1 cellular context compared by ENCODE assay signal in the genomic region with DNA sequence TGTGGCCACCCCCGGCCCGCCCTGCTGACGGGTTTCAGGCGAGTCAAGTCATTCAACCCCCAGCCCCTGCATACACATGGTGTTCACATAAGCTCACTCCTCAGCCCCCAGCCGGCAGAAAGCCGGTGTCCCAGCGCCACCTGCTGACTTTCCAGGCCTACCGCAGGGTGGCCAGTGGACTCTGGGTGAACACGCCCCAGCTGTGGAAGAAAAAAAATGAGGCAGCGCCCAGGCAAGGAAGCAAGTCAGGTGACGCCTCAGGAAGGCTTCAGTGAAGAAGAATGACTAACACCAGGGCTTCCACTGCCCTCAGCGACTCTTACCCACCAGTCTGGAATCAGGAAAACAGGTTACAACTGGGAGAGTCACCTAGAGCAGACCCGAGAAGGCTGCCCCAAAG.
TF ChIP-seq lines count a peak whose summit lies in the region.

No MANE protein-coding gene starts in this region.

TF ChIP-seq in K562, 482 proteins besides CTCF, POLR2A, EP300 and RAD21 (continues in another document):
- TF ChIP-seq MAX (CRISPR knock-in tag; IDR thresholded peaks at IDR 0.05) (peak; percentile 59; the same call in 1 of the 2 replicates), BRF2 (IDR thresholded peaks at IDR 0.05; ENCODE audit: borderline replicate concordance, insufficient read depth, insufficient read length) (no peak), DEAF1 (CRISPR knock-in tag; IDR thresholded peaks at IDR 0.05) (peak; percentile 36; the same call in 1 of the 2 replicates), RCOR1 (IDR thresholded peaks at IDR 0.05; ENCODE audit: borderline replicate concordance in 1 of 2, low read depth in 2 of 2, low read length in 2 of 2) (peak in 1 of 2 experiments; percentile 46; a peak in 1 of 4 replicates), NRF1 (conservative IDR thresholded peaks at IDR 0.05 in 1 of 2, IDR thresholded peaks at IDR 0.05 in 1 of 2) (peak in 1 of 2 experiments; percentile 15; a peak in 1 of 4 replicates), ESRRB (CRISPR knock-in tag; IDR thresholded peaks at IDR 0.05; ENCODE audit: borderline replicate concordance) (no peak), POLR2G (IDR thresholded peaks at IDR 0.05; ENCODE audit: low read depth, low read length) (peak; percentile 55), ATF1 (CRISPR knock-in tag; IDR thresholded peaks at IDR 0.05) (no peak), ATF1 (tag; IDR thresholded peaks at IDR 0.05) (peak; percentile 28; the same call in 1 of the 2 replicates), IFI16 (CRISPR knock-in tag; IDR thresholded peaks at IDR 0.05) (no peak), FOXK1 (CRISPR knock-in tag; IDR thresholded peaks at IDR 0.05; ENCODE audit: borderline replicate concordance) (0 out of 2 replicates have a peak, but pooled peaks have one; percentile 28), SMC3 (conservative IDR thresholded peaks at IDR 0.05; ENCODE audit: insufficient read depth, low read depth, low read length) (peak; percentile 78), USF1 (CRISPR knock-in tag; IDR thresholded peaks at IDR 0.05) (peak; percentile 85), DACH1 (IDR thresholded peaks at IDR 0.05; ENCODE audit: partially characterized antibody) (peak; percentile 55), CTBP1 (IDR thresholded peaks at IDR 0.05; ENCODE audit: borderline replicate concordance) (peak; percentile 49), TCF7L2 (IDR thresholded peaks at IDR 0.05; ENCODE audit: low read depth, low read length) (no peak), VEZF1 (CRISPR knock-in tag; IDR thresholded peaks at IDR 0.05) (0 out of 2 replicates have a peak, but pooled peaks have one; percentile 41), JUN (IDR thresholded peaks at IDR 0.05; ENCODE audit: borderline replicate concordance, low read depth, low read length) (0 out of 2 replicates have a peak, but pooled peaks have one; percentile 20), JUN (CRISPR knock-in tag; IDR thresholded peaks at IDR 0.05; ENCODE audit: borderline replicate concordance) (no peak), U2AF1 (optimal IDR thresholded peaks at IDR 0.05; ENCODE audit: low read depth, low read length) (no peak), USF2 (CRISPR knock-in tag; IDR thresholded peaks at IDR 0.05) (peak; percentile 50), ARID4B (CRISPR knock-in tag; IDR thresholded peaks at IDR 0.05) (0 out of 2 replicates have a peak, but pooled peaks have one; percentile 36), TCFL5 (CRISPR knock-in tag; conservative IDR thresholded peaks at IDR 0.05) (no peak), ZBTB43 (CRISPR knock-in tag; IDR thresholded peaks at IDR 0.05) (peak; percentile 36; the same call in 1 of the 2 replicates), SP1 (CRISPR knock-in tag; IDR thresholded peaks at IDR 0.05) (peak; percentile 28; the same call in 1 of the 2 replicates), ZNF436 (CRISPR knock-in tag; IDR thresholded peaks at IDR 0.05) (no peak), BHLHE40 (IDR thresholded peaks at IDR 0.05; ENCODE audit: low read length) (peak; percentile 74; the same call in 1 of the 2 replicates), ZNF384 (IDR thresholded peaks at IDR 0.05; ENCODE audit: low read depth, low read length) (peak; percentile 96), RAD51 (IDR thresholded peaks at IDR 0.05; ENCODE audit: borderline replicate concordance, low read depth) (peak; percentile 71), NCOR1 (IDR thresholded peaks at IDR 0.05) (no peak), ZKSCAN8 (CRISPR knock-in tag; IDR thresholded peaks at IDR 0.05) (0 out of 2 replicates have a peak, but pooled peaks have one; percentile 44), TFAP4 (CRISPR knock-in tag; IDR thresholded peaks at IDR 0.05; ENCODE audit: borderline replicate concordance) (peak; percentile 95), RBM22 (IDR thresholded peaks at IDR 0.05; ENCODE audit: low read depth, low read length, poor library complexity, severe bottlenecking) (no peak), MAZ (CRISPR knock-in tag; conservative IDR thresholded peaks at IDR 0.05 in 1 of 2, IDR thresholded peaks at IDR 0.05 in 1 of 2) (peak in 1 of 2 experiments; percentile 91; a peak in 3 of 4 replicates), JUND (IDR thresholded peaks at IDR 0.05; ENCODE audit: borderline replicate concordance, low read depth, low read length) (peak; percentile 53), JUND (tag; IDR thresholded peaks at IDR 0.05; ENCODE audit: borderline replicate concordance, low read depth, low read length) (no peak; the same call in 2 of the 3 replicates), RBFOX2 (IDR thresholded peaks at IDR 0.05; ENCODE audit: low read depth, low read length) (peak; percentile 27; the same call in 1 of the 2 replicates)
- TF ChIP-seq, protein P1, sequence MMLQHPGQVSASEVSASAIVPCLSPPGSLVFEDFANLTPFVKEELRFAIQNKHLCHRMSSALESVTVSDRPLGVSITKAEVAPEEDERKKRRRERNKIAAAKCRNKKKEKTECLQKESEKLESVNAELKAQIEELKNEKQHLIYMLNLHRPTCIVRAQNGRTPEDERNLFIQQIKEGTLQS (IDR thresholded peaks at IDR 0.05) = 0 out of 2 replicates have a peak, but pooled peaks have one; percentile 33
- TF ChIP-seq, protein P1 (CRISPR knock-in tag; conservative IDR thresholded peaks at IDR 0.05) = no peak
- TF ChIP-seq, protein P2, sequence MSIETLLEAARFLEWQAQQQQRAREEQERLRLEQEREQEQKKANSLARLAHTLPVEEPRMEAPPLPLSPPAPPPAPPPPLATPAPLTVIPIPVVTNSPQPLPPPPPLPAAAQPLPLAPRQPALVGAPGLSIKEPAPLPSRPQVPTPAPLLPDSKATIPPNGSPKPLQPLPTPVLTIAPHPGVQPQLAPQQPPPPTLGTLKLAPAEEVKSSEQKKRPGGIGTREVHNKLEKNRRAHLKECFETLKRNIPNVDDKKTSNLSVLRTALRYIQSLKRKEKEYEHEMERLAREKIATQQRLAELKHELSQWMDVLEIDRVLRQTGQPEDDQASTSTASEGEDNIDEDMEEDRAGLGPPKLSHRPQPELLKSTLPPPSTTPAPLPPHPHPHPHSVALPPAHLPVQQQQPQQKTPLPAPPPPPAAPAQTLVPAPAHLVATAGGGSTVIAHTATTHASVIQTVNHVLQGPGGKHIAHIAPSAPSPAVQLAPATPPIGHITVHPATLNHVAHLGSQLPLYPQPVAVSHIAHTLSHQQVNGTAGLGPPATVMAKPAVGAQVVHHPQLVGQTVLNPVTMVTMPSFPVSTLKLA (conservative IDR thresholded peaks at IDR 0.05) = peak in 1 of 2 experiments; percentile 40; a peak in 1 of 4 replicates
- TF ChIP-seq, protein P3, sequence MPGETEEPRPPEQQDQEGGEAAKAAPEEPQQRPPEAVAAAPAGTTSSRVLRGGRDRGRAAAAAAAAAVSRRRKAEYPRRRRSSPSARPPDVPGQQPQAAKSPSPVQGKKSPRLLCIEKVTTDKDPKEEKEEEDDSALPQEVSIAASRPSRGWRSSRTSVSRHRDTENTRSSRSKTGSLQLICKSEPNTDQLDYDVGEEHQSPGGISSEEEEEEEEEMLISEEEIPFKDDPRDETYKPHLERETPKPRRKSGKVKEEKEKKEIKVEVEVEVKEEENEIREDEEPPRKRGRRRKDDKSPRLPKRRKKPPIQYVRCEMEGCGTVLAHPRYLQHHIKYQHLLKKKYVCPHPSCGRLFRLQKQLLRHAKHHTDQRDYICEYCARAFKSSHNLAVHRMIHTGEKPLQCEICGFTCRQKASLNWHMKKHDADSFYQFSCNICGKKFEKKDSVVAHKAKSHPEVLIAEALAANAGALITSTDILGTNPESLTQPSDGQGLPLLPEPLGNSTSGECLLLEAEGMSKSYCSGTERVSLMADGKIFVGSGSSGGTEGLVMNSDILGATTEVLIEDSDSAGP (CRISPR knock-in tag; IDR thresholded peaks at IDR 0.05) = no peak
